Comparison of ENCODE assay signal across 1 cellular context in the genomic region with DNA sequence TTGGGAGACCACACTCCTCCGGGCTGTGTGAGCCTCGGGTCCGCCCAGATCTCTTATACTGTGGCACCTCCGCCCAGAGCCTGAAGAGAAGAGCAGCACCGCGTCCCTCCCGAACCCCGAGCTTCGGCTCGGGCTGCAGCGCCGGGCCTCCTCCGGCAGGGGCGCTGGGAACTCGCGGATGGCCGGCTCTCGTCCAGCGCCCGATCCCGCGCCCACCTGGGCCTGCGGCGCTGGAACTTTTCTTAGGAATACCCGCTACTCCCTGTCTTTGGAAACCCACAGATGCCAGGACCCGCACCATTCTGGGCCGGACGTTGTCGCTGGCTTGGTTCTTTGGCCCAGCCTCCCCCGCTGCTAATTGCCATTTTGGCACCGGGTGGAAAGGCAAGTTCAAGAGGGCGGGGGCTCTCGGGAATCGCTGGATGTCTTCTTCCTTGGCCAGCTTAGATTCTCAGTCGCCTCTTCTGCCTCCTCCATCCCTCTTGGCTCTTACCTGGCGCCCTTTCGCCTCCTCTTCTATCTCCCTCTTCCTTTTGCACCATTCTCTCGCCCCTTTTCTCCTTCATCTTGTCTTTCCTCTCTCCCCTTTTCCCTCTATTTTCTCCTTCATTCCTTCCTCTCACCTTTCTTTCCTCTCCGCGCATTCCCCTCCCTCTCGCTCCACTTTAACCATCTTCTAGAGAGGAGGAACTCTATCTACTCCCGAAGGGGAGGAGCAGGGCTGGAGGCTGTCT.
TF ChIP-seq lines count a peak whose summit lies in the region.

No MANE protein-coding gene starts in this region.

TF ChIP-seq in GM23338, 12 proteins besides CTCF, POLR2A, EP300 and RAD21 (continued from another document):
- TF ChIP-seq, protein P1, sequence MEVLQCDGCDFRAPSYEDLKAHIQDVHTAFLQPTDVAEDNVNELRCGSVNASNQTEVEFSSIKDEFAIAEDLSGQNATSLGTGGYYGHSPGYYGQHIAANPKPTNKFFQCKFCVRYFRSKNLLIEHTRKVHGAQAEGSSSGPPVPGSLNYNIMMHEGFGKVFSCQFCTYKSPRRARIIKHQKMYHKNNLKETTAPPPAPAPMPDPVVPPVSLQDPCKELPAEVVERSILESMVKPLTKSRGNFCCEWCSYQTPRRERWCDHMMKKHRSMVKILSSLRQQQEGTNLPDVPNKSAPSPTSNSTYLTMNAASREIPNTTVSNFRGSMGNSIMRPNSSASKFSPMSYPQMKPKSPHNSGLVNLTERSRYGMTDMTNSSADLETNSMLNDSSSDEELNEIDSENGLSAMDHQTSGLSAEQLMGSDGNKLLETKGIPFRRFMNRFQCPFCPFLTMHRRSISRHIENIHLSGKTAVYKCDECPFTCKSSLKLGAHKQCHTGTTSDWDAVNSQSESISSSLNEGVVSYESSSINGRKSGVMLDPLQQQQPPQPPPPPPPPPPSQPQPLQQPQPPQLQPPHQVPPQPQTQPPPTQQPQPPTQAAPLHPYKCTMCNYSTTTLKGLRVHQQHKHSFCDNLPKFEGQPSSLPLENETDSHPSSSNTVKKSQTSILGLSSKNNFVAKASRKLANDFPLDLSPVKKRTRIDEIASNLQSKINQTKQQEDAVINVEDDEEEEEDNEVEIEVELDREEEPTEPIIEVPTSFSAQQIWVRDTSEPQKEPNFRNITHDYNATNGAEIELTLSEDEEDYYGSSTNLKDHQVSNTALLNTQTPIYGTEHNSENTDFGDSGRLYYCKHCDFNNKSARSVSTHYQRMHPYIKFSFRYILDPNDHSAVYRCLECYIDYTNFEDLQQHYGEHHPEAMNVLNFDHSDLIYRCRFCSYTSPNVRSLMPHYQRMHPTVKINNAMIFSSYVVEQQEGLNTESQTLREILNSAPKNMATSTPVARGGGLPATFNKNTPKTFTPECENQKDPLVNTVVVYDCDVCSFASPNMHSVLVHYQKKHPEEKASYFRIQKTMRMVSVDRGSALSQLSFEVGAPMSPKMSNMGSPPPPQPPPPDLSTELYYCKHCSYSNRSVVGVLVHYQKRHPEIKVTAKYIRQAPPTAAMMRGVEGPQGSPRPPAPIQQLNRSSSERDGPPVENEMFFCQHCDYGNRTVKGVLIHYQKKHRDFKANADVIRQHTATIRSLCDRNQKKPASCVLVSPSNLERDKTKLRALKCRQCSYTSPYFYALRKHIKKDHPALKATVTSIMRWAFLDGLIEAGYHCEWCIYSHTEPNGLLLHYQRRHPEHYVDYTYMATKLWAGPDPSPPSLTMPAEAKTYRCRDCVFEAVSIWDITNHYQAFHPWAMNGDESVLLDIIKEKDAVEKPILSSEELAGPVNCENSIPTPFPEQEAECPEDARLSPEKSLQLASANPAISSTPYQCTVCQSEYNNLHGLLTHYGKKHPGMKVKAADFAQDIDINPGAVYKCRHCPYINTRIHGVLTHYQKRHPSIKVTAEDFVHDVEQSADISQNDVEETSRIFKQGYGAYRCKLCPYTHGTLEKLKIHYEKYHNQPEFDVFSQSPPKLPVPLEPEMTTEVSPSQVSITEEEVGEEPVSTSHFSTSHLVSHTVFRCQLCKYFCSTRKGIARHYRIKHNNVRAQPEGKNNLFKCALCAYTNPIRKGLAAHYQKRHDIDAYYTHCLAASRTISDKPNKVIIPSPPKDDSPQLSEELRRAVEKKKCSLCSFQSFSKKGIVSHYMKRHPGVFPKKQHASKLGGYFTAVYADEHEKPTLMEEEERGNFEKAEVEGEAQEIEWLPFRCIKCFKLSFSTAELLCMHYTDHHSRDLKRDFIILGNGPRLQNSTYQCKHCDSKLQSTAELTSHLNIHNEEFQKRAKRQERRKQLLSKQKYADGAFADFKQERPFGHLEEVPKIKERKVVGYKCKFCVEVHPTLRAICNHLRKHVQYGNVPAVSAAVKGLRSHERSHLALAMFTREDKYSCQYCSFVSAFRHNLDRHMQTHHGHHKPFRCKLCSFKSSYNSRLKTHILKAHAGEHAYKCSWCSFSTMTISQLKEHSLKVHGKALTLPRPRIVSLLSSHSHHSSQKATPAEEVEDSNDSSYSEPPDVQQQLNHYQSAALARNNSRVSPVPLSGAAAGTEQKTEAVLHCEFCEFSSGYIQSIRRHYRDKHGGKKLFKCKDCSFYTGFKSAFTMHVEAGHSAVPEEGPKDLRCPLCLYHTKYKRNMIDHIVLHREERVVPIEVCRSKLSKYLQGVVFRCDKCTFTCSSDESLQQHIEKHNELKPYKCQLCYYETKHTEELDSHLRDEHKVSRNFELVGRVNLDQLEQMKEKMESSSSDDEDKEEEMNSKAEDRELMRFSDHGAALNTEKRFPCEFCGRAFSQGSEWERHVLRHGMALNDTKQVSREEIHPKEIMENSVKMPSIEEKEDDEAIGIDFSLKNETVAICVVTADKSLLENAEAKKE (CRISPR knock-in tag; IDR thresholded peaks at IDR 0.05): no peak
